18 cellular contexts compared by ENCODE assay signal in genomic region chr10:17196573-17196972, GRCh38. TPM values are rescaled to one million over a fixed set of nuclear protein-coding genes. Genes with fewer than 3 reads are reported as not detected.
A peak's percentile ranks its signal among the peaks of the same experiment; 100 is the strongest.
DNase-seq lines count a peak whose midpoint lies in the region; ATAC-seq and TF ChIP-seq lines count a peak whose summit lies in the region.
"Had no signal": no experiment of that assay in that cellular context is flagged by ENCODE, and none has a peak within 500 bp of the region (broad histone marks: within the 10 kb centered on the region; RNA-seq: fewer than 3 reads in every experiment).

No MANE protein-coding gene starts in this region.

- H3K27ac ChIP-seq in A673 (ENCODE audit: low read depth, low read length, poor library complexity, severe bottlenecking): peak overlapping the region; percentile 55
- H3K27ac ChIP-seq in H9 (ENCODE audit: insufficient read length, low read depth, low read length): no peak overlapping the region
- no peak overlapping the region for H3K27ac ChIP-seq in mammary epithelial cell (ENCODE audit: insufficient read depth, low read depth, low read length)

- H3K23me2 ChIP-seq in H9 (ENCODE audit: insufficient read length, low read depth, low read length, poor library complexity, severe bottlenecking): peaks cover 10% of the 10 kb centered on the region

- H2BK5ac ChIP-seq in H9 (ENCODE audit: insufficient read length, low read length): no peak overlapping the region

- H3K4me3 Mint-ChIP-seq in H9: no peak overlapping the region
- H3K4me3 Mint-ChIP-seq in nephron progenitor cell: no peak overlapping the region

- no peak for TF ChIP-seq CTCF in A673 (conservative IDR thresholded peaks at IDR 0.05; ENCODE audit: low read depth, low read length)
- no peak for TF ChIP-seq CTCF in H9 (conservative IDR thresholded peaks at IDR 0.05)
- no peak for TF ChIP-seq CTCF in mammary epithelial cell (conservative IDR thresholded peaks at IDR 0.05 in 1 of 2, IDR thresholded peaks at IDR 0.05 in 1 of 2; ENCODE audit: extremely low read depth in 1 of 2, insufficient read depth in 1 of 2, low read depth in 1 of 2, low read length in 2 of 2)
- no peak for TF ChIP-seq CTCF in nephron progenitor cell (IDR thresholded peaks at IDR 0.05)

- intact Hi-C loops in A673 (cut with micrococcal nuclease; ENCODE audit: unreplicated experiment) (no loop called here), mammary epithelial cell (cut with micrococcal nuclease) (no loop called here)

- in situ Hi-C loops in mammary epithelial cell (cut with MboI; ENCODE audit: low sequenced_read_pairs in 2 of 2): no loop called here

- H3K4ac ChIP-seq in H9 (ENCODE audit: low read depth, low read length): no peak overlapping the region

- peaks cover 43 to 51% of the 10 kb centered on the region in 2 experiments for H3K4me1 Mint-ChIP-seq in H9
- peaks cover 31% of the 10 kb centered on the region for H3K4me1 Mint-ChIP-seq in nephron progenitor cell

- POLR2A ChIA-PET in A673 (lab: Charles Lee; ENCODE audit: low non-redundant PET): no interaction called here

- H3K27me3 ChIP-seq in A673 (replicated peaks; ENCODE audit: insufficient read depth, low read depth, low read length, poor library complexity) (no peaks in the 10 kb centered on the region), H9 (ENCODE audit: insufficient read depth, low read length) (no peaks in the 10 kb centered on the region), mammary epithelial cell (ENCODE audit: insufficient read depth, low read length) (no peaks in the 10 kb centered on the region)

- H2BK12ac ChIP-seq in H9 (ENCODE audit: insufficient read length, low read depth, low read length): no peak overlapping the region

- no peak overlapping the region for H3K23ac ChIP-seq in H9 (ENCODE audit: insufficient read length, low read depth, low read length)

- no peak overlapping the region for H3K18ac ChIP-seq in H9 (ENCODE audit: insufficient read length, low read depth, low read length)

- no TSS peak for BruUV-seq in A673 (replicated peaks; lab: Mats Ljungman, UMichigan)
- BruUV-seq in mammary epithelial cell (replicated peaks; lab: Mats Ljungman, UMichigan): TSS peak; percentile 85

- H3K9ac ChIP-seq in H9 (ENCODE audit: extremely low read depth, insufficient read length, low read length): no peak overlapping the region
- H3K9ac ChIP-seq in mammary epithelial cell (ENCODE audit: insufficient read depth, low read length): no peak overlapping the region

- H3K56ac ChIP-seq in H9 (ENCODE audit: insufficient read length, low read depth, low read length): no peak overlapping the region

- no peak overlapping the region for H2AK5ac ChIP-seq in H9 (ENCODE audit: insufficient read length, low read length)

- H2BK20ac ChIP-seq in H9 (ENCODE audit: low read depth, low read length, poor library complexity, severe bottlenecking): no peak overlapping the region

- DNase-seq in A673 (ENCODE audit: low spot score): no peak
- DNase-seq in H9: no peak
- DNase-seq in mammary epithelial cell: no peak
- DNase-seq in nephron progenitor cell: no peak
- no peak for DNase-seq in inferior parietal cortex (ENCODE audit: extremely low spot score)
- DNase-seq in activated gamma-delta T cell (lab: John Stamatoyannopoulos, UW): no peak
- DNase-seq in NK-92 treated with Interleukin-12 subunit alpha and Interleukin-12 subunit beta, amount 100 ng/mL, for 24 hours (lab: John Stamatoyannopoulos, UW): no peak
- DNase-seq: DND-41, GDM1, H7, Karpas-422, NCI-H1417, NCI-H1930, NCI-H510A, NCI-H82, SIG-M5 had no signal

- no peak overlapping the region for H4K91ac ChIP-seq in H9 (ENCODE audit: insufficient read length, low read depth, low read length)

- H3K79me2 ChIP-seq in H9 (ENCODE audit: insufficient read depth, low read length) (no peaks in the 10 kb centered on the region), mammary epithelial cell (ENCODE audit: insufficient read depth, low read length) (peaks cover 18% of the 10 kb centered on the region)

- no peak overlapping the region for H4K8ac ChIP-seq in H9 (replicated peaks; ENCODE audit: insufficient read length, low read depth, low read length)

- H3K36me3 Mint-ChIP-seq in H9 (ENCODE audit: insufficient read depth in 1 of 3, low read depth in 3 of 3) (peaks cover 0 to 6% (median 0%) of the 10 kb centered on the region in 3 experiments; a peak in 3 of 7 replicates), nephron progenitor cell (ENCODE audit: low read depth) (peaks cover 28% of the 10 kb centered on the region)

- no peak overlapping the region for H2BK120ac ChIP-seq in H9 (ENCODE audit: low read depth, low read length, poor library complexity, severe bottlenecking)

- CTCF ChIA-PET in A673 (lab: Charles Lee) (no interaction called here), mammary epithelial cell (lab: Charles Lee; ENCODE audit: low non-redundant PET) (no interaction called here)

- H4K20me1 ChIP-seq in H9 (ENCODE audit: control insufficient read depth, insufficient read depth, insufficient read length) (no peaks in the 10 kb centered on the region), mammary epithelial cell (ENCODE audit: insufficient read depth, low read length) (no peaks in the 10 kb centered on the region)

- no CpG with 5 or more reads among the region's 3 CpGs for WGBS in H9 (ENCODE audit: extremely low coverage, insufficient read length, low lambda C conversion rate)
- 100% methylated on average over 3 of the region's 3 CpGs for WGBS in mammary epithelial cell (ENCODE audit: low coverage, missing lambda C conversion rate)

- H3K9me3 ChIP-seq in A673 (ENCODE audit: low read depth, low read length, poor library complexity, severe bottlenecking): no peaks in the 10 kb centered on the region
- H3K9me3 ChIP-seq in H9 (ENCODE audit: control insufficient read depth, low read depth, low read length): no peaks in the 10 kb centered on the region
- no peaks in the 10 kb centered on the region for H3K9me3 ChIP-seq in mammary epithelial cell (replicated peaks; ENCODE audit: insufficient read depth, low read length)

- no peak overlapping the region for H4K5ac ChIP-seq in H9 (ENCODE audit: insufficient read length, low read depth, low read length)

- no peak overlapping the region for H3K4me3 ChIP-seq in A673 (ENCODE audit: low read depth, low read length, poor library complexity, severe bottlenecking)
- no peak overlapping the region for H3K4me3 ChIP-seq in mammary epithelial cell (replicated peaks in 1 of 3; ENCODE audit: insufficient read depth in 1 of 3, low read depth in 2 of 3, low read length in 3 of 3)

- dilution Hi-C loops in mammary epithelial cell (cut with HindIII; ENCODE audit: low sequenced_read_pairs): no loop called here

- no peak overlapping the region for H2BK15ac ChIP-seq in H9 (ENCODE audit: low read depth, low read length)

- ATAC-seq in GM21529 (IDR thresholded peaks at IDR 0.05; ENCODE audit: unreplicated experiment): no peak
- ATAC-seq: HepG2 had no signal

- H3K4me2 ChIP-seq in H9 (ENCODE audit: insufficient read depth, insufficient read length, low read length) (no peak overlapping the region), mammary epithelial cell (ENCODE audit: insufficient read depth, low read depth, low read length) (no peak overlapping the region)

- H3K36me3 ChIP-seq in A673 (ENCODE audit: insufficient read depth, low read length, poor library complexity, severe bottlenecking) (no peaks in the 10 kb centered on the region), mammary epithelial cell (ENCODE audit: insufficient read depth, low read length) (no peaks in the 10 kb centered on the region)

- no peak overlapping the region for H3K14ac ChIP-seq in H9 (ENCODE audit: insufficient read depth, low read length)

- H3T11ph ChIP-seq in H9 (ENCODE audit: low read length): no peak overlapping the region

- H3K4me1 ChIP-seq in A673 (ENCODE audit: insufficient read depth, low read length, poor library complexity, severe bottlenecking) (peaks cover 18% of the 10 kb centered on the region), H9 (ENCODE audit: insufficient read depth, low read length) (no peaks in the 10 kb centered on the region; the same call in 1 of the 2 replicates), mammary epithelial cell (ENCODE audit: insufficient read depth, low read length) (peaks cover 15% of the 10 kb centered on the region)

- peak overlapping the region; percentile 8 to 39 (median 33); a peak in 1 of 7 replicates for H3K27ac Mint-ChIP-seq in H9
- peak overlapping the region; percentile 50 for H3K27ac Mint-ChIP-seq in nephron progenitor cell

- no peak overlapping the region for H2AFZ ChIP-seq in H9 (ENCODE audit: low read length)
- H2AFZ ChIP-seq in mammary epithelial cell (ENCODE audit: low read depth, low read length): no peak overlapping the region

- H3K79me1 ChIP-seq in H9 (ENCODE audit: insufficient read depth, low read depth, low read length, poor library complexity, severe bottlenecking): peaks cover 2% of the 10 kb centered on the region

- H3K9me3 Mint-ChIP-seq in H9 (peaks cover 2 to 7% of the 10 kb centered on the region in 2 experiments; a peak in 4 of 5 replicates), nephron progenitor cell (peaks cover 22% of the 10 kb centered on the region)

- no peaks in the 10 kb centered on the region for H3K27me3 Mint-ChIP-seq in H9 (ENCODE audit: low read depth)
- H3K27me3 Mint-ChIP-seq in nephron progenitor cell (ENCODE audit: low read depth, poor library complexity): no peaks in the 10 kb centered on the region

RNA-seq across cellular contexts. Expression of gene TRDMT1, which starts 4.9 kb away (rescaled TPM):
- 14.0 and 14.1 TPM in 2 replicates for total RNA-seq in A673 (2021)
- 18.8 and 20.2 TPM in 2 replicates for total RNA-seq in H9 (2021)
- 1 to 10 TPM; 3.5 to 6.2 TPM for total RNA-seq in mammary epithelial cell
- 2.4 TPM for polyA plus RNA-seq in mammary epithelial cell
- polyA minus RNA-seq in mammary epithelial cell: 0.26 TPM

RNA-seq across cellular contexts. Expression of gene VIM, which starts 31.5 kb away (rescaled TPM):
- total RNA-seq in A673 (2021) (1,489 and 1,873 TPM in 2 replicates), H9 (2021) (232 and 240 TPM in 2 replicates), mammary epithelial cell (1,000 to 10,000 TPM; 1,327 to 1,978 TPM)
- 1,682 TPM for polyA plus RNA-seq in mammary epithelial cell
- 2,334 TPM for polyA minus RNA-seq in mammary epithelial cell
- total RNA-seq: HepG2 had no signal
- polyA plus RNA-seq: HepG2 had no signal
